In the genomic region with DNA sequence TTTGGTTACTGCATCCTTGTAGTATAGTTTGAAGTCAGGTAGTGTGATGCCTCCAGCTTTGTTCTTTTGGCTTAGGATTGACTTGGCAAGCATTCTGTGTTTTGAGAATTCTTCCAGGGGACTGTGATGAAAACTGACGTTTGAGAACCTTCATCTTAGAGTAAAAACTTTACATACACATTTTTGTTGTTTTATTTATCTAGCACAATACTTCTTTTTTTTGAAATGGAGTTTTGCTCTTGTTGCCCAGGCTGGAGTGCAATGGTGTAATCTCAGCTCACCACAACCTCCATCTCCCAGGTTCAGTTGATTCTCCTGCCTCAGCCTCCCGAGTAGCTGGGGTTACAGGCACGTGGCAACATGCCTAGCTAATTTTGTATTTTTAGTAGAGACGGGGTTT, we compare ENCODE assay signal across 8 cellular contexts. TPM values are rescaled to one million over a fixed set of nuclear protein-coding genes. Genes with fewer than 3 reads are reported as not detected.
DNase-seq lines count a peak whose midpoint lies in the region; ATAC-seq and TF ChIP-seq lines count a peak whose summit lies in the region.
"Not testable (repeated sequence)": the region's sequence is repeated elsewhere in the genome, so short reads cannot be mapped to it uniquely, and the experiment has no call there.

No MANE protein-coding gene starts in this region.

- H3K4me1 Mint-ChIP-seq in IgD-negative memory B cell = peaks cover 62 to 75% (median 71%) of the 10 kb centered on the region in 3 donors
- peaks cover 62% of the 10 kb centered on the region for H3K4me1 Mint-ChIP-seq in T-helper 2 cell treated with Interferon-gamma antibody and Interleukin-4, amounts not matched to agents 5 μg/mL and 100 μg/mL, for 36 hours (ENCODE audit: low read depth)
- peaks cover 88% of the 10 kb centered on the region for H3K4me1 Mint-ChIP-seq in activated T-cell treated with anti-CD3 and anti-CD28 coated beads, Interleukin-2, amount 50 U/mL, for 24 hours (ENCODE audit: low read depth)
- peaks cover 87% of the 10 kb centered on the region for H3K4me1 Mint-ChIP-seq in activated naive CD8-positive, alpha-beta T cell (ENCODE audit: low read depth)
- H3K4me1 Mint-ChIP-seq in naive thymus-derived CD4-positive, alpha-beta T cell = peaks cover 53 to 93% (median 84%) of the 10 kb centered on the region in 7 donors

- not testable (repeated sequence) for H2AFZ ChIP-seq in ACC112 (ENCODE audit: low read length, unreplicated experiment)

- H3K4me1 ChIP-seq in ACC112 (ENCODE audit: control insufficient read depth, insufficient read depth, low read length, unreplicated experiment) (peaks cover 72% of the 10 kb centered on the region), skeletal muscle satellite cell (ENCODE audit: control insufficient read depth, insufficient read depth, low read length) (peaks cover 63% of the 10 kb centered on the region)
- peaks cover 26 to 56% of the 10 kb centered on the region in 2 donors for H3K4me1 ChIP-seq in naive thymus-derived CD4-positive, alpha-beta T cell (ENCODE audit: control insufficient read depth in 2 of 2, insufficient read depth in 2 of 2, low read length in 2 of 2)

- peak overlapping the region in 2 of 3 donors; percentile 35 to 84 for H3K27ac Mint-ChIP-seq in IgD-negative memory B cell
- H3K27ac Mint-ChIP-seq in T-helper 2 cell treated with Interferon-gamma antibody and Interleukin-4, amounts not matched to agents 5 μg/mL and 100 μg/mL, for 36 hours = peak overlapping the region; percentile 46
- H3K27ac Mint-ChIP-seq in activated T-cell treated with anti-CD3 and anti-CD28 coated beads, Interleukin-2, amount 50 U/mL, for 24 hours = peak overlapping the region; percentile 64
- H3K27ac Mint-ChIP-seq in activated naive CD8-positive, alpha-beta T cell = peak overlapping the region; percentile 24
- H3K27ac Mint-ChIP-seq in naive thymus-derived CD4-positive, alpha-beta T cell = peak overlapping the region in 7 of 9 donors; percentile 10 to 78 (median 53)

- peaks cover 28% of the 10 kb centered on the region for H3K36me3 ChIP-seq in ACC112 (ENCODE audit: insufficient read depth, low read length)
- H3K36me3 ChIP-seq in naive thymus-derived CD4-positive, alpha-beta T cell (ENCODE audit: control insufficient read depth in 2 of 3, insufficient read depth in 3 of 3, low read length in 3 of 3) = not testable (repeated sequence)
- peaks cover 24% of the 10 kb centered on the region for H3K36me3 ChIP-seq in skeletal muscle satellite cell (ENCODE audit: insufficient read depth, low read length)

- H3K27me3 ChIP-seq in ACC112 (ENCODE audit: insufficient read depth, low read length); naive thymus-derived CD4-positive, alpha-beta T cell (ENCODE audit: control insufficient read depth in 2 of 2, insufficient read depth in 2 of 2, low read length in 2 of 2); skeletal muscle satellite cell (ENCODE audit: control insufficient read depth, insufficient read depth, low read length): not testable (repeated sequence)

- H3K9me3 ChIP-seq in naive thymus-derived CD4-positive, alpha-beta T cell (ENCODE audit: control insufficient read depth in 2 of 3, low read length in 3 of 3); skeletal muscle satellite cell (replicated peaks; ENCODE audit: low read length): not testable (repeated sequence)

- H3K36me3 Mint-ChIP-seq in IgD-negative memory B cell; activated naive CD8-positive, alpha-beta T cell: not testable (repeated sequence)
- peaks cover 23% of the 10 kb centered on the region for H3K36me3 Mint-ChIP-seq in T-helper 2 cell treated with Interferon-gamma antibody and Interleukin-4, amounts not matched to agents 5 μg/mL and 100 μg/mL, for 36 hours (ENCODE audit: low read depth)
- H3K36me3 Mint-ChIP-seq in activated T-cell treated with anti-CD3 and anti-CD28 coated beads, Interleukin-2, amount 50 U/mL, for 24 hours (ENCODE audit: low read depth) = peaks cover 72% of the 10 kb centered on the region
- peaks cover 0 to 16% (median 0%) of the 10 kb centered on the region in 5 donors for H3K36me3 Mint-ChIP-seq in naive thymus-derived CD4-positive, alpha-beta T cell

- not testable (repeated sequence) for H3K27me3 Mint-ChIP-seq in IgD-negative memory B cell; T-helper 2 cell treated with Interferon-gamma antibody and Interleukin-4, amounts not matched to agents 5 μg/mL and 100 μg/mL, for 36 hours (ENCODE audit: low read depth); activated T-cell treated with anti-CD3 and anti-CD28 coated beads, Interleukin-2, amount 50 U/mL, for 24 hours; activated naive CD8-positive, alpha-beta T cell; naive thymus-derived CD4-positive, alpha-beta T cell

- peaks cover 92% of the 10 kb centered on the region for H3K79me2 ChIP-seq in ACC112 (ENCODE audit: control insufficient read depth, insufficient read depth, low read length, unreplicated experiment)

- not testable (repeated sequence) for TF ChIP-seq CTCF in choroid plexus epithelial cell (conservative IDR thresholded peaks at IDR 0.05; ENCODE audit: low read depth, low read length)

- H3K9ac ChIP-seq in skeletal muscle satellite cell (ENCODE audit: low read depth, low read length) = peak overlapping the region; percentile 65

- peak overlapping the region; percentile 72 for H3K4me2 ChIP-seq in skeletal muscle satellite cell (ENCODE audit: low read length)

- intact Hi-C loops in naive thymus-derived CD4-positive, alpha-beta T cell (cut with micrococcal nuclease) = loop anchor here in 1 of 2 donors (1.0 kb wide), 1 partner anchor 10 kb away; no protein-coding TSS in a partner anchor

- peak overlapping the region; percentile 85 for H3K27ac ChIP-seq in ACC112 (ENCODE audit: low read depth, low read length)
- not testable (repeated sequence) for H3K27ac ChIP-seq in naive thymus-derived CD4-positive, alpha-beta T cell (ENCODE audit: low read depth, low read length)

- peak overlapping the region in 1 of 4 donors; percentile 63 for H3K4me3 Mint-ChIP-seq in IgD-negative memory B cell
- not testable (repeated sequence) for H3K4me3 Mint-ChIP-seq in T-helper 2 cell treated with Interferon-gamma antibody and Interleukin-4, amounts not matched to agents 5 μg/mL and 100 μg/mL, for 36 hours
- peak overlapping the region; percentile 15 for H3K4me3 Mint-ChIP-seq in activated T-cell treated with anti-CD3 and anti-CD28 coated beads, Interleukin-2, amount 50 U/mL, for 24 hours
- peak overlapping the region; percentile 17 for H3K4me3 Mint-ChIP-seq in activated naive CD8-positive, alpha-beta T cell
- H3K4me3 Mint-ChIP-seq in naive thymus-derived CD4-positive, alpha-beta T cell = peak overlapping the region in 8 of 10 donors; percentile 10 to 53 (median 25)

- POLR2A ChIA-PET in naive thymus-derived CD4-positive, alpha-beta T cell (lab: Charles Lee) = interaction anchor here (1.1 kb wide), 2 partner anchors 9 to 10 kb away, joined by 3 to 5 read pairs; no protein-coding TSS in a partner anchor

- CTCF ChIA-PET in naive thymus-derived CD4-positive, alpha-beta T cell (lab: Charles Lee) = interaction anchor here (1.4 kb wide), 1 partner anchor 11 kb away, joined by 3 read pairs; no protein-coding TSS in a partner anchor

- ATAC-seq in naive thymus-derived CD4-positive, alpha-beta T cell = not testable (repeated sequence)

- not testable (repeated sequence) for H3K9me3 Mint-ChIP-seq in IgD-negative memory B cell; T-helper 2 cell treated with Interferon-gamma antibody and Interleukin-4, amounts not matched to agents 5 μg/mL and 100 μg/mL, for 36 hours; activated T-cell treated with anti-CD3 and anti-CD28 coated beads, Interleukin-2, amount 50 U/mL, for 24 hours; activated naive CD8-positive, alpha-beta T cell (ENCODE audit: low read depth); naive thymus-derived CD4-positive, alpha-beta T cell

- not testable (repeated sequence) for DNase-seq in T-helper 2 cell treated with Interferon-gamma antibody and Interleukin-4, amounts not matched to agents 5 μg/mL and 100 μg/mL, for 36 hours (ENCODE audit: low spot score); activated T-cell treated with anti-CD3 and anti-CD28 coated beads, Interleukin-2, amount 50 U/mL, for 24 hours; naive thymus-derived CD4-positive, alpha-beta T cell
- DNase-seq in choroid plexus epithelial cell (ENCODE audit: low read depth) = peak; percentile 19

- H3K4me3 ChIP-seq in ACC112 (ENCODE audit: low read depth, low read length) (peak overlapping the region; percentile 76), skeletal muscle satellite cell (ENCODE audit: low read length) (peak overlapping the region; percentile 28)
- H3K4me3 ChIP-seq in choroid plexus epithelial cell (ENCODE audit: low read depth, low read length); naive thymus-derived CD4-positive, alpha-beta T cell (ENCODE audit: low read length): not testable (repeated sequence)

RNA-seq across cellular contexts. Expression of gene HIF1A, which starts 13.4 kb away (rescaled TPM):
- 88.0 TPM for polyA plus RNA-seq in IgD-negative memory B cell
- 100 to 1,000 TPM in 4 of 5 experiments, 10 to 100 TPM in 1; 88.8 to 358 (median 143) TPM for total RNA-seq in naive thymus-derived CD4-positive, alpha-beta T cell
- polyA plus RNA-seq in naive thymus-derived CD4-positive, alpha-beta T cell = 10 to 100 TPM; 75.1 to 98.4 TPM
- total RNA-seq in skeletal muscle satellite cell (2012; rRNA removed) = 339 and 489 TPM in 2 replicates

RNA-seq across cellular contexts. Expression of gene SNAPC1, which starts 53.5 kb away (rescaled TPM):
- polyA plus RNA-seq in IgD-negative memory B cell = 5.2 TPM
- 1 to 10 TPM; 3.5 to 8.7 (median 5.1) TPM for total RNA-seq in naive thymus-derived CD4-positive, alpha-beta T cell
- 1 to 10 TPM; 6.3 to 6.5 TPM for polyA plus RNA-seq in naive thymus-derived CD4-positive, alpha-beta T cell
- total RNA-seq in skeletal muscle satellite cell (2012; rRNA removed) = 20.8 and 21.5 TPM in 2 replicates
